10 cellular contexts compared by ENCODE assay signal in genomic region chr15:42511010-42511396, GRCh38. TPM values are rescaled to one million over a fixed set of nuclear protein-coding genes. Genes with fewer than 3 reads are reported as not detected.
DNase-seq lines count a peak whose midpoint lies in the region; ATAC-seq and TF ChIP-seq lines count a peak whose summit lies in the region.
"Had no signal": no experiment of that assay in that cellular context is flagged by ENCODE, and none has a peak within 500 bp of the region (broad histone marks: within the 10 kb centered on the region; RNA-seq: fewer than 3 reads in every experiment).

No MANE protein-coding gene starts in this region.

- H3K27ac ChIP-seq in heart right ventricle (peak overlapping the region in 9 of 10 donors; percentile 9 to 82 (median 42)), brain microvascular endothelial cell (peak overlapping the region; percentile 75), right lobe of liver (peak overlapping the region in 2 of 3 donors; percentile 19 to 20), vagina (peak overlapping the region; percentile 63)

- peaks cover 11 to 49% (median 35%) of the 10 kb centered on the region in 9 donors for H3K4me1 ChIP-seq in heart right ventricle
- H3K4me1 ChIP-seq in right lobe of liver, result no peaks in the 10 kb centered on the region
- peaks cover 6% of the 10 kb centered on the region for H3K4me1 ChIP-seq in vagina

- in situ Hi-C loops in brain microvascular endothelial cell (cut with HindIII; ENCODE audit: low pct_ligation_motif_present, low sequenced_read_pairs), result no loop called here

- H3K36me3 ChIP-seq in heart right ventricle (peaks cover 0 to 70% (median 11%) of the 10 kb centered on the region in 9 donors), brain microvascular endothelial cell (replicated peaks) (peaks cover 21% of the 10 kb centered on the region), right lobe of liver (peaks cover 0 to 23% (median 8%) of the 10 kb centered on the region in 4 donors), vagina (peaks cover 0 to 25% of the 10 kb centered on the region in 2 donors)

- H3K9me3 ChIP-seq in heart right ventricle (no peaks in the 10 kb centered on the region), right lobe of liver (no peaks in the 10 kb centered on the region), vagina (no peaks in the 10 kb centered on the region)

- H3K4me3 ChIP-seq in heart right ventricle (peak overlapping the region in 5 of 10 donors; percentile 0 to 18 (median 6)), brain microvascular endothelial cell (ENCODE audit: low read depth, low read length) (no peak overlapping the region), right lobe of liver (no peak overlapping the region), vagina (no peak overlapping the region)

- DNase-seq in heart right ventricle (no peak), cardiac septum (ENCODE audit: low spot score) (no peak), brain microvascular endothelial cell (peak; percentile 63), right lobe of liver (no peak), vagina (ENCODE audit: extremely low spot score in 2 of 2) (no peak)
- DNase-seq in stimulated activated CD4-positive, alpha-beta T cell treated with anti-CD3 and anti-CD28 coated beads, Interleukin-2, amount 100 ng/mL, for 24 hours, result no peak
- DNase-seq: activated CD8-positive, alpha-beta memory T cell treated with anti-CD3 and anti-CD28 coated beads, Interleukin-2, amount 50 U/mL, for 48 hours; stimulated activated CD4-positive, alpha-beta T cell treated with anti-CD3 and anti-CD28 coated beads, Interleukin-1b, Interleukin-23, amount 100 ng/mL, for 48 hours had no signal

- TF ChIP-seq POLR2A in right lobe of liver (IDR thresholded peaks at IDR 0.05), result no peak
- no peak for TF ChIP-seq POLR2A in vagina (IDR thresholded peaks at IDR 0.05)

- no peak for TF ChIP-seq CTCF in heart right ventricle (IDR thresholded peaks at IDR 0.05)
- no peak for TF ChIP-seq CTCF in brain microvascular endothelial cell (IDR thresholded peaks at IDR 0.05; ENCODE audit: low read depth, low read length, missing control alignments)
- TF ChIP-seq CTCF in right lobe of liver (IDR thresholded peaks at IDR 0.05), result no peak
- TF ChIP-seq CTCF in vagina (IDR thresholded peaks at IDR 0.05), result no peak

- ATAC-seq in heart right ventricle (peak in 5 of 8 donors; percentile 22 to 70 (median 46)), right lobe of liver (peak; percentile 33 to 72 (median 42)), GM19035 (IDR thresholded peaks at IDR 0.05; ENCODE audit: unreplicated experiment) (no peak), HG02885 (IDR thresholded peaks at IDR 0.05; ENCODE audit: poor library complexity, unreplicated experiment) (no peak)

- H3K27me3 ChIP-seq in heart right ventricle (no peaks in the 10 kb centered on the region), brain microvascular endothelial cell (replicated peaks) (no peaks in the 10 kb centered on the region), right lobe of liver (no peaks in the 10 kb centered on the region), vagina (no peaks in the 10 kb centered on the region)

- WGBS in heart right ventricle, 2 donors, result 41 to 63% methylated on average over 4 of the region's 4 CpGs
- 36% methylated on average over 4 of the region's 4 CpGs for WGBS in right lobe of liver (ENCODE audit: insufficient coverage, low coverage, low lambda C conversion rate, missing lambda C conversion rate)

- intact Hi-C loops in heart right ventricle (cut with DNase I), result no loop called here
- intact Hi-C loops in cardiac septum (cut with DNase I), result loop anchor here (5.0 kb wide), 1 partner anchor 36 kb away; the partner anchor contains the start of genes HAUS2 and LRRC57
- intact Hi-C loops in right lobe of liver (cut with DNase I), result no loop called here
- intact Hi-C loops in vagina (cut with DNase I), result no loop called here

RNA-seq across cellular contexts. Expression of gene SNAP23, which starts 15.6 kb away (rescaled TPM):
- total RNA-seq in heart right ventricle (10 to 100 TPM; 26.7 to 64.8 (median 46.6) TPM), cardiac septum (48.2 TPM), right lobe of liver (10 to 100 TPM; 20.7 to 30.9 (median 26.9) TPM), vagina (60.9 TPM)
- polyA plus RNA-seq in heart right ventricle, result 10 to 100 TPM; 24.8 to 87.9 TPM

RNA-seq across cellular contexts. Expression of gene ZNF106, which starts 20.1 kb away (rescaled TPM):
- total RNA-seq in heart right ventricle (100 to 1,000 TPM; 390 to 945 (median 812) TPM), cardiac septum (691 TPM), right lobe of liver (10 to 100 TPM; 17.5 to 24.5 (median 20.0) TPM), vagina (38.1 TPM)
- polyA plus RNA-seq in heart right ventricle, result 10 to 100 TPM; 52.6 to 67.2 TPM

RNA-seq across cellular contexts. Expression of gene LRRC57, which starts 37.6 kb away (rescaled TPM):
- total RNA-seq in heart right ventricle, result 10 to 100 TPM; 12.1 to 24.6 (median 16.6) TPM
- 1 to 10 TPM; 3.7 to 6.9 TPM for polyA plus RNA-seq in heart right ventricle
- total RNA-seq in cardiac septum, result 16.9 TPM
- total RNA-seq in right lobe of liver, result 10 to 100 TPM in 3 of 6 experiments, 1 to 10 TPM in 3; 8.5 to 10.8 (median 10.1) TPM
- 25.3 TPM for total RNA-seq in vagina

RNA-seq across cellular contexts. Expression of gene HAUS2, which starts 37.6 kb away (rescaled TPM):
- total RNA-seq in heart right ventricle, result 10 to 100 TPM in 8 of 10 donors, 1 to 10 TPM in 2; 8.5 to 17.0 (median 11.9) TPM
- 1 to 10 TPM; 5.5 to 9.1 TPM for polyA plus RNA-seq in heart right ventricle
- 14.7 TPM for total RNA-seq in cardiac septum
- total RNA-seq in right lobe of liver, result 10 to 100 TPM in 3 of 6 experiments, 1 to 10 TPM in 3; 5.8 to 19.5 (median 8.6) TPM
- 25.8 TPM for total RNA-seq in vagina

Comparison
In these comparisons a context has a peak if more than half of its experiments do, and no peak if none do; other contexts are left out.
1. ATAC-seq: peak in heart right ventricle (5 of 8) and right lobe of liver (4 of 4); none in GM19035 (single experiment) and HG02885 (single experiment).
2. H3K27ac ChIP-seq: peak in every context shown above with its lines; median percentile 75 in brain microvascular endothelial cell; 63 in vagina; 42 in heart right ventricle; 20 in right lobe of liver.
3. RNA of gene ZNF106, which starts 20.1 kb away (total RNA-seq): 390 to 945 TPM in heart right ventricle and 691 TPM in cardiac septum (single experiment); 38.1 TPM in vagina (single experiment) and 17.5 to 24.5 TPM in right lobe of liver; every median in the first group is over 10 times any median in the second.